Comparison of ENCODE assay signal across 12 cellular contexts in the genomic region with DNA sequence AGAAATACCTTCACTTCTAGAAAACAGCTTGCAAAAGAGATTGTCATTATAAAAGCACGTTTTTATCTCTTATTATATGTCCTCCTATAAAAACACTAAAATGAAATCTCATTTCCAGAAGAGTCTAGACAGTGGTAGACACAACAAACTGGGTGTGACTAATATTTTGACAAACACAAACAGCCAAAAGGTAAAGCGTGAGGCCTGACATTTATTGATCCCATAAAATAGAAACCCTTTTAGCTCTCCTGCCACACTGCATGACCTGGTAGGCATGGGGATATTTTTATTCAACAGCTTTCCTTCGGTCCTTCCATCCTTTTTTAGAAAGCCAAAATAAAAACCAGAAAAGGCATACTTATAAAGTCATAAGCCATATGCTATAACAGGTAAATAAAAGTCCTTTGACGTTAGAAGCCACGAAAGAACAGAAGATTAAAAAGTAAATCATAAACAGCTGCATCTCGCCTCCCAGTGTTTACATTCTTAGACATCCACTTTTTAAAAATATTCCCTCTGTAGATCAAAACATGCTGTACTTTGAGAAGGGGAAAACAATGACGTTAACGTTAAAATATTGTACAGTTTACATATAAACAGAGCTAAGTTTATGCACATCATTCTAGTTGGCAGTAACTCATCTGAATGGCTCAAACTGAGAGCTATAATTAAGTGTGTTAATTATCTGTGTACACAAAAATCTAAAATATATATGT. TPM values are rescaled to one million over a fixed set of nuclear protein-coding genes. Genes with fewer than 3 reads are reported as not detected.
DNase-seq lines count a peak whose midpoint lies in the region; ATAC-seq and TF ChIP-seq lines count a peak whose summit lies in the region.
"Had no signal": no experiment of that assay in that cellular context is flagged by ENCODE, and none has a peak within 500 bp of the region (broad histone marks: within the 10 kb centered on the region; RNA-seq: fewer than 3 reads in every experiment).

No MANE protein-coding gene starts in this region.

- peak overlapping the region; percentile 95 for H3K27ac ChIP-seq in AG04450 (ENCODE audit: low read depth, low read length)

- POLR2A ChIA-PET in AG04450 (lab: Yijun Ruan, JAX): interaction anchor here (0.6 to 1.7 kb wide), 15 partner anchors 18 to 639 kb away, joined by 3 to 9 read pairs (median 4); a partner anchor contains a TSS

- peaks cover 36% of the 10 kb centered on the region for H3K4me1 Mint-ChIP-seq in osteocyte (ENCODE audit: unreplicated experiment)
- H3K4me1 Mint-ChIP-seq: immature natural killer cell had no signal

- peak overlapping the region; percentile 43 for H3K27ac Mint-ChIP-seq in osteocyte (ENCODE audit: unreplicated experiment)
- H3K27ac Mint-ChIP-seq: immature natural killer cell; naive thymus-derived CD4-positive, alpha-beta T cell had no signal

- no peaks in the 10 kb centered on the region for H3K9me3 Mint-ChIP-seq in osteocyte (ENCODE audit: unreplicated experiment)
- H3K9me3 Mint-ChIP-seq: brain, immature natural killer cell had no signal

- CTCF ChIA-PET in AG04450 (lab: Charles Lee): interaction anchor here (0.6 to 0.8 kb wide), 3 partner anchors 44 to 565 kb away, joined by 3 read pairs; no protein-coding TSS in a partner anchor

- H3K4me3 Mint-ChIP-seq in osteocyte (ENCODE audit: unreplicated experiment): no peak overlapping the region
- H3K4me3 Mint-ChIP-seq: brain; immature natural killer cell; naive thymus-derived CD4-positive, alpha-beta T cell had no signal

- TF ChIP-seq CTCF in AG04450 (IDR thresholded peaks at IDR 0.05; ENCODE audit: low read depth, low read length) (no peak), epithelial cell of esophagus (IDR thresholded peaks at IDR 0.05; ENCODE audit: insufficient read depth, low read depth, low read length, missing control alignments) (no peak), osteocyte (IDR thresholded peaks at IDR 0.05) (no peak)

- DNase-seq in AG04450 (ENCODE audit: low read depth, low spot score): peak; percentile 78
- peak; percentile 66 for DNase-seq in NCI-H69 (lab: John Stamatoyannopoulos, UW)
- peak; percentile 19 for DNase-seq in epithelial cell of esophagus (ENCODE audit: low read depth)
- DNase-seq in osteocyte (ENCODE audit: extremely low spot score, unreplicated experiment): no peak
- DNase-seq in activated effector memory CD4-positive, alpha-beta T cell treated with Interleukin-2 at 50 U/mL for 16 hours: no peak
- DNase-seq in HuH-7 (ENCODE audit: low spot score): no peak
- DNase-seq: activated CD4-positive, alpha-beta T cell treated with anti-CD3 and anti-CD28 coated beads, Interleukin-2, amount 50 U/mL, for 1 hour; immature natural killer cell; naive thymus-derived CD4-positive, alpha-beta T cell had no signal

- H3K27me3 Mint-ChIP-seq in osteocyte (ENCODE audit: unreplicated experiment): no peaks in the 10 kb centered on the region
- H3K27me3 Mint-ChIP-seq: naive thymus-derived CD4-positive, alpha-beta T cell had no signal

- H3K27me3 ChIP-seq in AG04450 (ENCODE audit: control insufficient read depth, insufficient read depth, low read length): no peaks in the 10 kb centered on the region

- no peaks in the 10 kb centered on the region for H3K36me3 Mint-ChIP-seq in osteocyte (ENCODE audit: unreplicated experiment)
- H3K36me3 Mint-ChIP-seq: immature natural killer cell; naive thymus-derived CD4-positive, alpha-beta T cell had no signal

- no peak for ATAC-seq in HG03432 (IDR thresholded peaks at IDR 0.05; ENCODE audit: unreplicated experiment)
- ATAC-seq in HG03469 (IDR thresholded peaks at IDR 0.05; ENCODE audit: unreplicated experiment): no peak
- ATAC-seq: naive thymus-derived CD4-positive, alpha-beta T cell had no signal

- H3K4me3 ChIP-seq in AG04450 (ENCODE audit: low read depth, low read length) (peak overlapping the region; percentile 23; the same call in 1 of the 2 replicates), epithelial cell of esophagus (ENCODE audit: low read length) (no peak overlapping the region)

- no peaks in the 10 kb centered on the region for H3K9me3 ChIP-seq in AG04450 (ENCODE audit: control insufficient read depth, insufficient read depth, low read length)

RNA-seq across cellular contexts. Expression of a gene that starts 44.6 kb away (rescaled TPM):
- polyA plus RNA-seq in AG04450 (2011; rRNA removed): 32.9 and 36.6 TPM in 2 replicates
- polyA minus RNA-seq in AG04450 (2011; rRNA and poly(A)+ RNA removed): 68.0 and 68.9 TPM in 2 replicates
- total RNA-seq in osteocyte: 19.8 and 20.0 TPM in 2 replicates

Comparison
In these comparisons a context has a peak if more than half of its experiments do, and no peak if none do; other contexts are left out.
1. DNase-seq: peak in AG04450 (single experiment), NCI-H69 (single experiment) and epithelial cell of esophagus (single experiment); none in osteocyte (single experiment), activated effector memory CD4-positive, alpha-beta T cell treated with Interleukin-2 at 50 U/mL for 16 hours (single experiment) and HuH-7 (single experiment).